1 cellular context compared by ENCODE assay signal in the genomic region with DNA sequence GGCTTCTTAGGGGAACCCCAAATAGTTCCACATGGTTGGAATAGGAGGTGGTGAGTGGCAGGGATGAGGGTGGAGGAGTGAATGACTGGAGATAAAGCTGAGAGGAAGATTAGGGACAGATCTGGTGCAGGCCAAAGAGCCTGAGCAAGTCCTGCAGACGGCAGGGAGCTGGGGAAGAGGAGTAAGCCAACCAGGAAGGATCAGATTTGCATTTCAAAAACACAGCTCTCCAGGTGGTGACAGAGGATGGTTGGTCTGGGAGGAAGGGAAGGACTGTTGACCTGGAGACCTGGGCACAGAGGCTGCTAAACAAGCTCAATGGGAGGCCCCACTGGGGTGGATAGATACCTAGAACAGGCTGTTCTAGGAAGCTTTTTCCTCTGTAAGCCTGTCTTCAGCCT.
TF ChIP-seq lines count a peak whose summit lies in the region.

No MANE protein-coding gene starts in this region.

TF ChIP-seq in IMR-90, 13 proteins besides CTCF, POLR2A, EP300 and RAD21:
- no peak for TF ChIP-seq BHLHE40 (IDR thresholded peaks at IDR 0.05; ENCODE audit: low read depth, low read length)
- no peak for TF ChIP-seq FOS (IDR thresholded peaks at IDR 0.05; ENCODE audit: low read depth, low read length)
- no peak for TF ChIP-seq MAFK (IDR thresholded peaks at IDR 0.05; ENCODE audit: low read depth, low read length)
- TF ChIP-seq CHD1 (IDR thresholded peaks at IDR 0.05; ENCODE audit: low read depth, low read length), result no peak
- no peak for TF ChIP-seq MAZ (IDR thresholded peaks at IDR 0.05; ENCODE audit: borderline replicate concordance, low read depth, low read length)
- no peak for TF ChIP-seq NFE2L2 (IDR thresholded peaks at IDR 0.05; ENCODE audit: low read depth, low read length)
- TF ChIP-seq, protein P1, sequence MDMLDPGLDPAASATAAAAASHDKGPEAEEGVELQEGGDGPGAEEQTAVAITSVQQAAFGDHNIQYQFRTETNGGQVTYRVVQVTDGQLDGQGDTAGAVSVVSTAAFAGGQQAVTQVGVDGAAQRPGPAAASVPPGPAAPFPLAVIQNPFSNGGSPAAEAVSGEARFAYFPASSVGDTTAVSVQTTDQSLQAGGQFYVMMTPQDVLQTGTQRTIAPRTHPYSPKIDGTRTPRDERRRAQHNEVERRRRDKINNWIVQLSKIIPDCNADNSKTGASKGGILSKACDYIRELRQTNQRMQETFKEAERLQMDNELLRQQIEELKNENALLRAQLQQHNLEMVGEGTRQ (IDR thresholded peaks at IDR 0.05; ENCODE audit: low read depth, low read length), result no peak
- no peak for TF ChIP-seq SMC3 (IDR thresholded peaks at IDR 0.05; ENCODE audit: low read depth, low read length)
- no peak for TF ChIP-seq CEBPB (IDR thresholded peaks at IDR 0.05; ENCODE audit: low read depth, low read length)
TF ChIP-seq in IMR-90: peak in this region for 0.
